11 cellular contexts compared by ENCODE assay signal in the genomic region with DNA sequence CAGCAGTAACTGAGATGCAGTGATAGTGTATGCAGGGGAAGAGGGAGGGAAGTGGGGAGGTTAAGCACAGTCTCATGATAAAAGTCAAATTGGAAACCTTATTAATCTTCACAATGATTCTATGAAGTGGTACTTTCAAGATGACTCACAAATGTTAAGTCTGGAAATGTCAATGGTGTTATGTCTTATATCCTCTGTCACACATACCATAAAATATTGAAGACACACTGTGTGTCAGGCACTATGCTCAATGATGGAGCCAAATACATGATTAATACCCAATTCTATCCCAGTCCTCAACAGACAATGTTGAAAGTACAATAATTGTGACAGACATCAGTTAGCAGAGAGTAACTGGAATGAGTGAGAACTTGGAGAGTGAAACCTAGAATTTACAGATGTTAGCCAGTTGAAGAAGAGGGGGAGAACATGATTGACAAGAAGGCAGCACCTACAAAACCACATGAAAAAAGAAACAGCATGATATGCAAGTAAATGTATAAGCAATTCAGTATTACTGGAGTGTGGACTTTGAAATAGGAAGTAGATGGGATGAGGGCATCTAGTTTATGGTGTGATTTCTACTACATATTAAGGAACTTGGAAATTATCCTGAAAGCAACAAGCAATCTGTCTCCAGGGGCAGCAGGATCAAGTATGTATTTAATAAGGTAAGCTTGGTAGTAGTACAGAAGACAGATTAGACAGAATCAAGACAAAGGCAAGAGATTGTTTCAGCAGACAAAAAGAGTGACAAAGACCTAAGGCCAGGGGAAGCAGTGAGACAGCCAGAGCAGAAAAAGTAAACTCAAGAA.
DNase-seq lines count a peak whose midpoint lies in the region; ATAC-seq and TF ChIP-seq lines count a peak whose summit lies in the region.
"Had no signal": no experiment of that assay in that cellular context is flagged by ENCODE, and none has a peak within 500 bp of the region (broad histone marks: within the 10 kb centered on the region; RNA-seq: fewer than 3 reads in every experiment).

No MANE protein-coding gene starts in this region.

- peaks cover 14% of the 10 kb centered on the region for H3K4me1 Mint-ChIP-seq in activated CD8-positive, alpha-beta memory T cell treated with anti-CD3 and anti-CD28 coated beads, Interleukin-2, amount 10 ng/mL, durations not matched to agents 7 days and 5 days
- peaks cover 10% of the 10 kb centered on the region for H3K4me1 Mint-ChIP-seq in activated naive CD8-positive, alpha-beta T cell (ENCODE audit: low read depth)

- no peaks in the 10 kb centered on the region for H3K4me1 ChIP-seq in left ventricle myocardium inferior

- H3K36me3 Mint-ChIP-seq in activated CD8-positive, alpha-beta memory T cell treated with anti-CD3 and anti-CD28 coated beads, Interleukin-2, amount 10 ng/mL, durations not matched to agents 7 days and 5 days, result peaks cover 36% of the 10 kb centered on the region
- H3K36me3 Mint-ChIP-seq in activated naive CD8-positive, alpha-beta T cell, result peaks cover 27% of the 10 kb centered on the region

- H3K9me3 ChIP-seq in left ventricle myocardium inferior (replicated peaks), result no peaks in the 10 kb centered on the region

- H3K27ac Mint-ChIP-seq in activated CD8-positive, alpha-beta memory T cell treated with anti-CD3 and anti-CD28 coated beads, Interleukin-2, amount 10 ng/mL, durations not matched to agents 7 days and 5 days, result no peak overlapping the region
- H3K27ac Mint-ChIP-seq in activated naive CD8-positive, alpha-beta T cell, result peak overlapping the region; percentile 69
- H3K27ac Mint-ChIP-seq: type B pancreatic cell had no signal

- no peak overlapping the region for H3K4me3 Mint-ChIP-seq in activated CD8-positive, alpha-beta memory T cell treated with anti-CD3 and anti-CD28 coated beads, Interleukin-2, amount 10 ng/mL, durations not matched to agents 7 days and 5 days
- H3K4me3 Mint-ChIP-seq in activated naive CD8-positive, alpha-beta T cell, result no peak overlapping the region
- H3K4me3 Mint-ChIP-seq: type B pancreatic cell had no signal

- DNase-seq in activated CD8-positive, alpha-beta memory T cell treated with anti-CD3 and anti-CD28 coated beads, Interleukin-2, amount 10 ng/mL, durations not matched to agents 7 days and 5 days, result no peak
- DNase-seq in activated CD8-positive, alpha-beta memory T cell treated with anti-CD3 and anti-CD28 coated beads, Interleukin-2, amount 50 U/mL, for 4 hours, result no peak
- DNase-seq in stimulated activated naive CD8-positive, alpha-beta T cell treated with anti-CD3 and anti-CD28 coated beads, Interleukin-15, Interleukin-2, amounts not matched to agents 100 U/mL and 50 U/mL, for 24 hours, result no peak
- no peak for DNase-seq in left ventricle myocardium inferior
- no peak for DNase-seq in 8988T
- DNase-seq: NCI-H510A treated with DMSO at 0.1 percent for 48 hours, occipital lobe had no signal

- TF ChIP-seq CTCF in left ventricle myocardium inferior (IDR thresholded peaks at IDR 0.05; ENCODE audit: borderline replicate concordance), result no peak

- peak; percentile 47 for ATAC-seq in activated CD8-positive, alpha-beta memory T cell treated with anti-CD3 and anti-CD28 coated beads, Interleukin-2, amount 10 ng/mL, durations not matched to agents 7 days and 5 days
- ATAC-seq in HG02973 (IDR thresholded peaks at IDR 0.05; ENCODE audit: unreplicated experiment) (peak; percentile 51), GM18873 (IDR thresholded peaks at IDR 0.05; ENCODE audit: low FRiP score, unreplicated experiment) (no peak)
- peak; percentile 81 for ATAC-seq in stimulated activated naive CD8-positive, alpha-beta T cell treated with anti-CD3 and anti-CD28 coated beads, Interleukin-15, Interleukin-2, amounts not matched to agents 100 U/mL and 50 U/mL, for 24 hours

- intact Hi-C loops in left ventricle myocardium inferior (cut with micrococcal nuclease), result no loop called here

- H3K27me3 Mint-ChIP-seq in activated CD8-positive, alpha-beta memory T cell treated with anti-CD3 and anti-CD28 coated beads, Interleukin-2, amount 10 ng/mL, durations not matched to agents 7 days and 5 days, result no peaks in the 10 kb centered on the region
- no peaks in the 10 kb centered on the region for H3K27me3 Mint-ChIP-seq in activated naive CD8-positive, alpha-beta T cell
- H3K27me3 Mint-ChIP-seq: type B pancreatic cell had no signal

- H3K27me3 ChIP-seq in left ventricle myocardium inferior (ENCODE audit: low read depth), result no peaks in the 10 kb centered on the region

- H3K9me3 Mint-ChIP-seq in activated CD8-positive, alpha-beta memory T cell treated with anti-CD3 and anti-CD28 coated beads, Interleukin-2, amount 10 ng/mL, durations not matched to agents 7 days and 5 days (ENCODE audit: low read depth), result no peaks in the 10 kb centered on the region
- H3K9me3 Mint-ChIP-seq in activated naive CD8-positive, alpha-beta T cell (ENCODE audit: low read depth), result no peaks in the 10 kb centered on the region
- H3K9me3 Mint-ChIP-seq: type B pancreatic cell had no signal

- peaks cover 66% of the 10 kb centered on the region for H3K36me3 ChIP-seq in left ventricle myocardium inferior

- no peak overlapping the region for H3K4me3 ChIP-seq in left ventricle myocardium inferior

- H3K27ac ChIP-seq in left ventricle myocardium inferior (replicated peaks), result no peak overlapping the region

- CTCF ChIA-PET in activated CD8-positive, alpha-beta memory T cell treated with anti-CD3 and anti-CD28 coated beads, Interleukin-2, amount 10 ng/mL, durations not matched to agents 7 days and 5 days (lab: Charles Lee), result no interaction called here
